ENCODE assay signal across 10 cellular contexts in genomic region chr1:207661420-207661819, GRCh38. TPM values are rescaled to one million over a fixed set of nuclear protein-coding genes. Genes with fewer than 3 reads are reported as not detected.
"Had no signal": no experiment of that assay in that cellular context is flagged by ENCODE, and none has a peak within 500 bp of the region (broad histone marks: within the 10 kb centered on the region; RNA-seq: fewer than 3 reads in every experiment).

No MANE protein-coding gene starts in this region.

RNA-seq across cellular contexts. Expression of gene CR1L, which starts 16.5 kb away (rescaled TPM):
- total RNA-seq: suprapubic skin, temporal lobe, testis, thoracic aorta, transverse colon, upper lobe of right lung, ureter, vagina had no signal
- polyA plus RNA-seq: stomach, urinary bladder had no signal
